ENCODE assay signal across 28 cellular contexts in the genomic region with DNA sequence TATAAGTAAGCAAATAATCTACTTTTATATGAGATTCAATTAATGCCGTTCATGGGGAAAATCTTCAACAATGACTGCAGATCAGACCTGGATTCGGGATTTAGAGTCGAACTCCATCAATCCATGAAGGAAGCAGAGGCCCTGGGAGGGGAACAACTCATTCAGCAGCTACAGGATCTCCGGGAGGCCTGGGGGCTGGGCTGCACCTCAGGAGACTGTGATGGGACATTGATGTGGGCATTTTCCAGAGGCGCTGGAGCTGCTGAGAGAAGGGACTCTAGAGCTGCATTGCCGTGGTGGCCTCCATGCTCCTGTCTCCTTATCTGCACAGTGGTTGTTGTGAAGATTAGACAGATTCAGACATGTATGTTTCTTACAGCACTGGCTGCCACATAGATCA.
"Had no signal": no experiment of that assay in that cellular context is flagged by ENCODE, and none has a peak within 500 bp of the region (broad histone marks: within the 10 kb centered on the region; RNA-seq: fewer than 3 reads in every experiment).

No MANE protein-coding gene starts in this region.

- ATAC-seq: left colon; left lung; lower lobe of right lung; naive thymus-derived CD8-positive, alpha-beta T cell; right lobe of liver; stimulated activated memory B cell treated with anti-CD40 and anti-IgM and Interleukin-4, amounts not matched to agents 10 μg/mL and 1 μg/mL and 100 μg/mL, for 72 hours; stimulated activated naive CD8-positive, alpha-beta T cell treated with anti-CD3 and anti-CD28 coated beads, Interleukin-15, amount 100 ng/mL, for 72 hours had no signal

- H3K27ac Mint-ChIP-seq: nephron; progenitor cell of endocrine pancreas; stimulated activated memory B cell treated with anti-CD40 and anti-IgM and Interleukin-4, amounts not matched to agents 10 μg/mL and 1 μg/mL and 100 μg/mL, for 72 hours; stimulated activated naive CD8-positive, alpha-beta T cell treated with anti-CD3 and anti-CD28 coated beads, Interleukin-15, amount 100 ng/mL, for 72 hours had no signal

- H3K27me3 Mint-ChIP-seq: stimulated activated memory B cell treated with anti-CD40 and anti-IgM and Interleukin-4, amounts not matched to agents 10 μg/mL and 1 μg/mL and 100 μg/mL, for 72 hours had no signal

- H3K27ac ChIP-seq: left lung, lower lobe of right lung, neutrophil, ovary, right atrium auricular region, right lobe of liver, testis, thyroid gland, transverse colon, upper lobe of left lung had no signal

- H3K4me2 ChIP-seq: smooth muscle cell had no signal

- H3K4me1 ChIP-seq: left lung, lower lobe of right lung, right atrium auricular region, right lobe of liver, testis, thyroid gland, transverse colon, upper lobe of left lung had no signal

- H3K36me3 Mint-ChIP-seq: stimulated activated memory B cell treated with anti-CD40 and anti-IgM and Interleukin-4, amounts not matched to agents 10 μg/mL and 1 μg/mL and 100 μg/mL, for 72 hours had no signal

- H3K27me3 ChIP-seq: left lung, ovary, right atrium auricular region, right lobe of liver, testis, thyroid gland, transverse colon, upper lobe of left lung had no signal

- H3K9me3 ChIP-seq: lower lobe of right lung, neutrophil, ovary, right lobe of liver, testis, thyroid gland, transverse colon had no signal

- H3K36me3 ChIP-seq: left lung, lower lobe of right lung, neutrophil, ovary, right atrium auricular region, right lobe of liver, thyroid gland, transverse colon, upper lobe of left lung had no signal

- DNase-seq: hippocampal formation; left colon; left lung; lower lobe of right lung; mesendoderm; midbrain; naive thymus-derived CD8-positive, alpha-beta T cell; occipital lobe; ovary; stimulated activated CD4-positive, alpha-beta T cell treated with anti-CD3 and anti-CD28 coated beads, Interleukin-1b, Interleukin-23, amount 100 ng/mL, for 48 hours; stimulated activated CD4-positive, alpha-beta T cell treated with anti-CD3 and anti-CD28 coated beads, Interleukin-2, amount 100 ng/mL, for 48 hours; stimulated activated CD4-positive, alpha-beta T cell treated with anti-CD3 and anti-CD28 coated beads, Interleukin-4, amount 100 ng/mL, for 4 hours; stimulated activated CD8-positive, alpha-beta memory T cell treated with anti-CD3 and anti-CD28 coated beads, Interleukin-4, amount 100 ng/mL, for 48 hours; stimulated activated naive CD4-positive, alpha-beta T cell treated with Interleukin-2 at 50 U/mL for 16 hours; stimulated activated naive CD8-positive, alpha-beta T cell treated with anti-CD3 and anti-CD28 coated beads, Interleukin-15, amount 100 ng/mL, for 72 hours; substantia nigra; testis; thyroid gland; transverse colon; upper lobe of left lung had no signal

- H3K4me1 Mint-ChIP-seq: nephron; neural crest cell; stimulated activated memory B cell treated with anti-CD40 and anti-IgM and Interleukin-4, amounts not matched to agents 10 μg/mL and 1 μg/mL and 100 μg/mL, for 72 hours had no signal

- H3K4me3 ChIP-seq: left lung, lower lobe of right lung, ovary, right atrium auricular region, right lobe of liver, smooth muscle cell, thyroid gland, transverse colon, upper lobe of left lung had no signal

- H3K4me3 Mint-ChIP-seq: nephron; neural crest cell; stimulated activated memory B cell treated with anti-CD40 and anti-IgM and Interleukin-4, amounts not matched to agents 10 μg/mL and 1 μg/mL and 100 μg/mL, for 72 hours; stimulated activated naive CD8-positive, alpha-beta T cell treated with anti-CD3 and anti-CD28 coated beads, Interleukin-15, amount 100 ng/mL, for 72 hours had no signal
